ENCODE assay signal across 35 cellular contexts in the genomic region with DNA sequence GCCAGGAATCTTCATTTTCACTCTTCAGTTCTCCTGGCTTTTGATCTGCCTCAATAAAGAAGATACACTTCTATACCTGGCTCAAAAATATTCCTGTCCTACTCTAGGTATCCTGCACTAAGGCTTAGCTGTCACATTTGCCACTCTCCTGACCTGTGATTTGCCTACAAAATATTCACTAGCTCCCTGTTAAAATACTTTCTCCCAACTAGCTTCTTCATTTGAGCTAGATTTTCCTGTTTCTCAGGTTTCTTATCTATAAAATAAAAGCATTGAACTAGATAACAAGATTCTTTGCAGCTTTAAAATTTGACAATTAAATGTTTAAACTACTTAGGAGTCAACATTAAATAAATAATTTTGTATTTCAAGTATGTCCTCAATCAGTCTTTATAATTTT.
"Had no signal": no experiment of that assay in that cellular context is flagged by ENCODE, and none has a peak within 500 bp of the region (broad histone marks: within the 10 kb centered on the region; RNA-seq: fewer than 3 reads in every experiment).

No MANE protein-coding gene starts in this region.

- H3K27ac ChIP-seq: ascending aorta, SJCRH30, SK-N-MC, WERI-Rb-1 had no signal

- H3K9me3 ChIP-seq: ascending aorta, SJCRH30 had no signal

- H3K27me3 ChIP-seq: ascending aorta, SJCRH30 had no signal

- H3K4me3 ChIP-seq: ascending aorta, SJCRH30, SK-N-MC had no signal

- H3K36me3 ChIP-seq: ascending aorta, WERI-Rb-1 had no signal

- H3K4me1 ChIP-seq: ascending aorta, SJCRH30 had no signal

- ATAC-seq: activated CD8-positive, alpha-beta memory T cell treated with anti-CD3 and anti-CD28 coated beads, Interleukin-2, amount 10 ng/mL, durations not matched to agents 7 days and 5 days; Panc1; T-cell had no signal

- DNase-seq: activated CD4-positive, alpha-beta memory T cell treated with anti-CD3 and anti-CD28 coated beads, Interleukin-2, amount 10 ng/mL, durations not matched to agents 7 days and 5 days; activated CD4-positive, alpha-beta T cell treated with anti-CD3 and anti-CD28 coated beads for 1 hour; activated CD4-positive, alpha-beta T cell treated with anti-CD3 and anti-CD28 coated beads for 48 hours; activated CD4-positive, CD25-positive, alpha-beta regulatory T cell; activated CD8-positive, alpha-beta memory T cell treated with anti-CD3 and anti-CD28 coated beads for 24 hours; activated CD8-positive, alpha-beta memory T cell treated with anti-CD3 and anti-CD28 coated beads, Interleukin-2, amount 10 ng/mL, durations not matched to agents 7 days and 5 days; activated CD8-positive, alpha-beta memory T cell treated with anti-CD3 and anti-CD28 coated beads, Interleukin-2, amount 50 U/mL, for 48 hours; activated gamma-delta T cell; activated naive CD4-positive, alpha-beta T cell treated with Interleukin-2 at 50 U/mL for 16 hours; activated naive CD8-positive, alpha-beta T cell treated with anti-CD3 and anti-CD28 coated beads, Interleukin-2, amount 10 ng/mL, durations not matched to agents 7 days and 5 days; amygdala; cerebellar nuclear complex; Kasumi-1; KBM-7; MM.1S; MV-4-11; NCI-H1092; NCI-H1417; NCI-H1694; NCI-H1930; NCI-H2081 treated with DMSO at 0.1 percent for 48 hours; NCI-H345; NCI-H510A; NCI-H526; NCI-H748 treated with DMSO at 0.1 percent for 48 hours; NK-92 treated with Interleukin-12 subunit alpha and Interleukin-12 subunit beta, amount 100 ng/mL, for 24 hours; SHP77; SJCRH30; T-cell; T-helper 2 cell; T-helper 9 cell; WERI-Rb-1 had no signal
